ENCODE assay signal across 28 cellular contexts in the genomic region with DNA sequence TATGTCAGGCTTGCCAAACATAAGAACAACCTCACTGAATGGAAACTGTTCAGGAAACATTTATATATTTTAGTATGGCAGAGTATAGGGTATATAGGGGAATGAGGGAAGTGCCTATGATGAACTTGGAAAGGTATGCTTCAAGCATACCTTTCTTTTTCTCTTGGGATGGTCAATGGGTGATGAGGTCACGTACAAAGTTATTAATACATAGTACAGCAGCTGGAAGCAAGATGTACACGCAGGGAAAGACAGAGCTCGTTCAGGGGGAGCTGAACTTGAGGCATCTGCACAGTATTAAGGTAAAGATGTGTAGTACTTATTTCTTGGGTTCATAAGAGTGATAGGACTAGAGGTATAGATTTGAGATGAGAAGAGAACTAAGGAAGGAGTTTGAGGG.
"Had no signal": no experiment of that assay in that cellular context is flagged by ENCODE, and none has a peak within 500 bp of the region (broad histone marks: within the 10 kb centered on the region; RNA-seq: fewer than 3 reads in every experiment).

No MANE protein-coding gene starts in this region.

- H3K4me1 ChIP-seq: psoas muscle, spleen, tibial nerve, upper lobe of right lung, uterus had no signal

- H3K9me3 ChIP-seq: neutrophil, pancreas, psoas muscle, spleen, stomach, thoracic aorta, thyroid gland, tibial nerve, upper lobe of right lung, uterus had no signal

- FAIRE-seq: pancreas had no signal

- ATAC-seq: naive thymus-derived CD8-positive, alpha-beta T cell; natural killer cell treated with Interleukin-12 subunit alpha and Interleukin-12 subunit beta and Interleukin-15 and Interleukin-18, amount 100 ng/mL, for 72 hours; pancreas; psoas muscle; right cardiac atrium; sciatic nerve; stimulated activated memory B cell treated with anti-CD40 and anti-IgM and Interleukin-4, amounts not matched to agents 10 μg/mL and 1 μg/mL and 100 μg/mL, for 72 hours; upper lobe of right lung had no signal

- H3K27me3 ChIP-seq: neutrophil, pancreas, spleen, stomach, thyroid gland, tibial nerve, upper lobe of right lung, uterus had no signal

- H3K9me3 Mint-ChIP-seq: naive thymus-derived CD8-positive, alpha-beta T cell; natural killer cell treated with Interleukin-12 subunit alpha and Interleukin-12 subunit beta and Interleukin-15 and Interleukin-18, amount 100 ng/mL, for 72 hours; nephron progenitor cell; neural crest cell; stimulated activated memory B cell treated with anti-CD40 and anti-IgM and Interleukin-4, amounts not matched to agents 10 μg/mL and 1 μg/mL and 100 μg/mL, for 72 hours; stimulated activated naive CD8-positive, alpha-beta T cell treated with anti-CD3 and anti-CD28 coated beads, Interleukin-15, Interleukin-2, amounts not matched to agents 100 ng/mL and 50 ng/mL, for 24 hours; type B pancreatic cell had no signal

- H3K27ac Mint-ChIP-seq: natural killer cell treated with Interleukin-12 subunit alpha and Interleukin-12 subunit beta and Interleukin-15 and Interleukin-18, amount 100 ng/mL, for 72 hours; nephron progenitor cell; stimulated activated memory B cell treated with anti-CD40 and anti-IgM and Interleukin-4, amounts not matched to agents 10 μg/mL and 1 μg/mL and 100 μg/mL, for 72 hours; stimulated activated naive CD8-positive, alpha-beta T cell treated with anti-CD3 and anti-CD28 coated beads, Interleukin-15, Interleukin-2, amounts not matched to agents 100 ng/mL and 50 ng/mL, for 24 hours; type B pancreatic cell had no signal

- H3K4me1 Mint-ChIP-seq: stimulated activated memory B cell treated with anti-CD40 and anti-IgM and Interleukin-4, amounts not matched to agents 10 μg/mL and 1 μg/mL and 100 μg/mL, for 72 hours had no signal

- H3K4me3 ChIP-seq: pancreas, psoas muscle, skin epidermis, smooth muscle cell, spleen, stomach, thoracic aorta, thyroid gland, tibial nerve, upper lobe of right lung, uterus had no signal

- H3K4me3 Mint-ChIP-seq: naive thymus-derived CD8-positive, alpha-beta T cell; natural killer cell treated with Interleukin-12 subunit alpha and Interleukin-12 subunit beta and Interleukin-15 and Interleukin-18, amount 100 ng/mL, for 72 hours; nephron progenitor cell; neural crest cell; stimulated activated memory B cell treated with anti-CD40 and anti-IgM and Interleukin-4, amounts not matched to agents 10 μg/mL and 1 μg/mL and 100 μg/mL, for 72 hours; stimulated activated naive CD8-positive, alpha-beta T cell treated with anti-CD3 and anti-CD28 coated beads, Interleukin-15, Interleukin-2, amounts not matched to agents 100 ng/mL and 50 ng/mL, for 24 hours; type B pancreatic cell had no signal

- H3K27me3 Mint-ChIP-seq: naive thymus-derived CD8-positive, alpha-beta T cell; natural killer cell treated with Interleukin-12 subunit alpha and Interleukin-12 subunit beta and Interleukin-15 and Interleukin-18, amount 100 ng/mL, for 72 hours; stimulated activated memory B cell treated with anti-CD40 and anti-IgM and Interleukin-4, amounts not matched to agents 10 μg/mL and 1 μg/mL and 100 μg/mL, for 72 hours; stimulated activated naive CD8-positive, alpha-beta T cell treated with anti-CD3 and anti-CD28 coated beads, Interleukin-15, Interleukin-2, amounts not matched to agents 100 ng/mL and 50 ng/mL, for 24 hours; type B pancreatic cell had no signal

- H3K4me2 ChIP-seq: smooth muscle cell had no signal

- DNase-seq: naive thymus-derived CD8-positive, alpha-beta T cell; nephron progenitor cell; nucleus accumbens; pancreas; psoas muscle; right cardiac atrium; spleen; stimulated activated CD4-positive, alpha-beta T cell treated with anti-CD3 and anti-CD28 coated beads, Interleukin-12 subunit alpha, Interleukin-12 subunit beta, amount 100 ng/mL, for 4 hours; stimulated activated CD4-positive, alpha-beta T cell treated with anti-CD3 and anti-CD28 coated beads, Interleukin-1b, Interleukin-23, amount 100 ng/mL, for 48 hours; stimulated activated CD4-positive, alpha-beta T cell treated with anti-CD3 and anti-CD28 coated beads, Interleukin-4, amount 100 ng/mL, for 1 hour; stimulated activated CD4-positive, alpha-beta T cell treated with anti-CD3 and anti-CD28 coated beads, Interleukin-4, amount 100 ng/mL, for 4 hours; stimulated activated CD8-positive, alpha-beta memory T cell treated with anti-CD3 and anti-CD28 coated beads, Interleukin-4, amount 100 ng/mL, for 48 hours; stimulated activated naive CD4-positive, alpha-beta T cell treated with Interleukin-2 at 50 U/mL for 16 hours; stomach; thyroid gland; upper lobe of right lung; uterus had no signal

- H3K27ac ChIP-seq: neutrophil, pancreas, psoas muscle, skin epidermis, spleen, thoracic aorta, thyroid gland, tibial nerve, upper lobe of right lung, uterus had no signal

- H3K36me3 ChIP-seq: uterus had no signal
